13 cellular contexts compared by ENCODE assay signal in genomic region chr20:21361266-21361665, GRCh38. TPM values are rescaled to one million over a fixed set of nuclear protein-coding genes. Genes with fewer than 3 reads are reported as not detected.
A peak's percentile ranks its signal among the peaks of the same experiment; 100 is the strongest.
DNase-seq lines count a peak whose midpoint lies in the region; ATAC-seq and TF ChIP-seq lines count a peak whose summit lies in the region.
"Had no signal": no experiment of that assay in that cellular context is flagged by ENCODE, and none has a peak within 500 bp of the region (broad histone marks: within the 10 kb centered on the region; RNA-seq: fewer than 3 reads in every experiment).

No MANE protein-coding gene starts in this region.

- H3K4me3 ChIP-seq in fibroblast of pulmonary artery (replicated peaks; ENCODE audit: low read depth, low read length) = no peak overlapping the region
- H3K4me3 ChIP-seq: Peyer's patch, tibial nerve had no signal

- no peak for ATAC-seq in activated naive CD8-positive, alpha-beta T cell treated with anti-CD3 and anti-CD28 coated beads, Interleukin-2, amount 50 U/mL, for 24 hours
- ATAC-seq in T-cell (replicated peaks in 1 of 4) = no peak
- ATAC-seq in HG02763 (IDR thresholded peaks at IDR 0.05; ENCODE audit: unreplicated experiment) = no peak
- ATAC-seq in HG02852 (IDR thresholded peaks at IDR 0.05; ENCODE audit: unreplicated experiment) = no peak

- H3K4me3 Mint-ChIP-seq in activated naive CD8-positive, alpha-beta T cell treated with anti-CD3 and anti-CD28 coated beads, Interleukin-2, amount 50 U/mL, for 24 hours = no peak overlapping the region
- H3K4me3 Mint-ChIP-seq in activated naive CD8-positive, alpha-beta T cell treated with anti-CD3 and anti-CD28 coated beads for 36 hours = no peak overlapping the region
- H3K4me3 Mint-ChIP-seq in T-cell = no peak overlapping the region
- H3K4me3 Mint-ChIP-seq: naive B cell had no signal

- POLR2A ChIA-PET in T-cell (lab: Charles Lee) = no interaction called here

- TF ChIP-seq CTCF in fibroblast of pulmonary artery (IDR thresholded peaks at IDR 0.05; ENCODE audit: low read length, missing control alignments) = no peak

- H3K27me3 Mint-ChIP-seq in activated naive CD8-positive, alpha-beta T cell treated with anti-CD3 and anti-CD28 coated beads, Interleukin-2, amount 50 U/mL, for 24 hours = no peaks in the 10 kb centered on the region
- H3K27me3 Mint-ChIP-seq in activated naive CD8-positive, alpha-beta T cell treated with anti-CD3 and anti-CD28 coated beads for 36 hours = no peaks in the 10 kb centered on the region
- H3K27me3 Mint-ChIP-seq in T-cell = no peaks in the 10 kb centered on the region
- H3K27me3 Mint-ChIP-seq: naive B cell had no signal

- CTCF ChIA-PET in T-cell (lab: Charles Lee) = no interaction called here

- no peaks in the 10 kb centered on the region for H3K9me3 Mint-ChIP-seq in activated naive CD8-positive, alpha-beta T cell treated with anti-CD3 and anti-CD28 coated beads, Interleukin-2, amount 50 U/mL, for 24 hours
- H3K9me3 Mint-ChIP-seq in activated naive CD8-positive, alpha-beta T cell treated with anti-CD3 and anti-CD28 coated beads for 36 hours = no peaks in the 10 kb centered on the region
- no peaks in the 10 kb centered on the region for H3K9me3 Mint-ChIP-seq in T-cell
- H3K9me3 Mint-ChIP-seq: naive B cell had no signal

- H3K36me3 Mint-ChIP-seq in activated naive CD8-positive, alpha-beta T cell treated with anti-CD3 and anti-CD28 coated beads, Interleukin-2, amount 50 U/mL, for 24 hours (ENCODE audit: low read depth) = peaks cover 46% of the 10 kb centered on the region
- H3K36me3 Mint-ChIP-seq in activated naive CD8-positive, alpha-beta T cell treated with anti-CD3 and anti-CD28 coated beads for 36 hours = peaks cover 27% of the 10 kb centered on the region
- peaks cover 42% of the 10 kb centered on the region for H3K36me3 Mint-ChIP-seq in T-cell

- DNase-seq in activated naive CD8-positive, alpha-beta T cell treated with anti-CD3 and anti-CD28 coated beads, Interleukin-2, amount 50 U/mL, for 24 hours = no peak
- DNase-seq in activated naive CD8-positive, alpha-beta T cell treated with anti-CD3 and anti-CD28 coated beads for 36 hours = no peak
- DNase-seq in SKM-1 (lab: John Stamatoyannopoulos, UW; ENCODE audit: unreplicated experiment) (peak; percentile 55), fibroblast of pulmonary artery (ENCODE audit: low read depth) (peak; percentile 70), T-cell (no peak), occipital lobe (lab: John Stamatoyannopoulos, UW) (no peak)
- DNase-seq: naive B cell, NCI-H2081, Peyer's patch, small intestine had no signal

- H3K27ac Mint-ChIP-seq in activated naive CD8-positive, alpha-beta T cell treated with anti-CD3 and anti-CD28 coated beads, Interleukin-2, amount 50 U/mL, for 24 hours = peak overlapping the region; percentile 56
- H3K27ac Mint-ChIP-seq in activated naive CD8-positive, alpha-beta T cell treated with anti-CD3 and anti-CD28 coated beads for 36 hours = no peak overlapping the region
- no peak overlapping the region for H3K27ac Mint-ChIP-seq in T-cell

- H3K4me1 Mint-ChIP-seq in activated naive CD8-positive, alpha-beta T cell treated with anti-CD3 and anti-CD28 coated beads, Interleukin-2, amount 50 U/mL, for 24 hours = peaks cover 20% of the 10 kb centered on the region
- peaks cover 15% of the 10 kb centered on the region for H3K4me1 Mint-ChIP-seq in activated naive CD8-positive, alpha-beta T cell treated with anti-CD3 and anti-CD28 coated beads for 36 hours
- H3K4me1 Mint-ChIP-seq in T-cell = no peaks in the 10 kb centered on the region

RNA-seq across cellular contexts. Expression of gene NKX2-4, which starts 36.1 kb away (rescaled TPM):
- not detected for total RNA-seq in activated naive CD8-positive, alpha-beta T cell treated with anti-CD3 and anti-CD28 coated beads for 36 hours
- total RNA-seq in T-cell = not detected
- not detected for total RNA-seq in occipital lobe
- total RNA-seq: Peyer's patch, tibial nerve had no signal

RNA-seq across cellular contexts. Expression of gene XRN2, which starts 58.1 kb away (rescaled TPM):
- total RNA-seq in activated naive CD8-positive, alpha-beta T cell treated with anti-CD3 and anti-CD28 coated beads for 36 hours = 10 to 100 TPM; 85.0 to 85.5 TPM
- 10 to 100 TPM; 46.3 to 62.0 (median 49.7) TPM for total RNA-seq in T-cell
- total RNA-seq in occipital lobe = 98.6 TPM

Comparison
In these comparisons a context has a peak if more than half of its experiments do, and no peak if none do; other contexts are left out.
1. DNase-seq: peak in SKM-1 (single experiment) and fibroblast of pulmonary artery (single experiment); none in activated naive CD8-positive, alpha-beta T cell treated with anti-CD3 and anti-CD28 coated beads, Interleukin-2, amount 50 U/mL, for 24 hours (single experiment), activated naive CD8-positive, alpha-beta T cell treated with anti-CD3 and anti-CD28 coated beads for 36 hours (single experiment), T-cell (0 of 34) and occipital lobe (single experiment).